ENCODE assay signal across 8 cellular contexts in the genomic region with DNA sequence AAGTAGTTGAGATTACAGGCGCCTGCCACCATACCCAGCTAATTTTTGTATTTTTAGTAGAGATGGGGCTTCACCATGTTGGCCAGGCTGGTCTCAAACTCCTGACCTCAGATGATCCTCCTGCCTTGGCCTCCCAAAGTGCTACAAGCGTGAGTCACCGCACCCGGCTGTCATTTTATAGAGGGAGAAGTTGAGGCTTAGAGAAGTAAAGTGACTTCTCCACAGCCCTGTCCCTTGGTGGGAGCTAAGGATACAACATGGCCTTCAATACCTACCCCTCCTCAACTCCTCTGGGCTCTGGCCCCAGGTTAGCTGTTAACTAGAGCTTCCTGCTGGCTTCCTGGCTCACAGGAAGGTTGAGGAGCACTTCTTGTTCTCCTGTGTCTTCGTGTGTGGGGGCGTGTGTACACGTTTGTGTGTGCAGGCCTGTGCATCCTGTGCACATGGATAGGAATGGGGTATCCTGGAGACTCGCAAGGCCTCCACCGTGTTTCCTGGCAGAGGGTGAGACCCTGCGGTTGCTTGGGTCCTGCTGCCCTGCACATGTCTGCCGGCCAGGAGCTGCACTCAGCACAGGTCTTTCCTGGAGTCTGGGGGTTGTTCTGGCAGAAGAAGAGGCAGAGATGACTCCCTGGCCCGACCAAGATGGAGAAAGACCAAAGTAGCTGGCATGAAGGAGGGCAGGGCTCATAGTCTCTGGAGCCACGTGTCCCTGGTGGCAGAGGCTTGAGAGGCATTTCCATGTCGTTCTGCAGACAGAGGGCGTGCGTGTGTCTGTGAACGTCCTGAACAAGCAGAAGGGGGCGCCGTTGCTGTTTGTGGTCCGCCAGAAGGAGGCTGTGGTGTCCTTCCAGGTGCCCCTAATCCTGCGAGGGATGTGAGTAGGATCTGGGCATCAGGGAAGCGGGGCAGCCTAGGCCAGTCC. TPM values are rescaled to one million over a fixed set of nuclear protein-coding genes. Genes with fewer than 3 reads are reported as not detected.
DNase-seq lines count a peak whose midpoint lies in the region; ATAC-seq and TF ChIP-seq lines count a peak whose summit lies in the region.

No MANE protein-coding gene starts in this region.

- TF ChIP-seq CTCF in cardiac muscle cell (IDR thresholded peaks at IDR 0.05; ENCODE audit: low read depth, low read length) (peak; percentile 59), endodermal cell (conservative IDR thresholded peaks at IDR 0.05) (peak; percentile 97)

- intact Hi-C loops in Right ventricle myocardium inferior (cut with DNase I), result no loop called here

- no peaks in the 10 kb centered on the region for H3K27me3 Mint-ChIP-seq in activated CD8-positive, alpha-beta T cell treated with anti-CD3 and anti-CD28 coated beads, Interleukin-2, amount 10 ng/mL, durations not matched to agents 7 days and 5 days (ENCODE audit: low read depth)
- H3K27me3 Mint-ChIP-seq in endodermal cell (ENCODE audit: insufficient read depth), result peaks cover 2% of the 10 kb centered on the region
- no peaks in the 10 kb centered on the region for H3K27me3 Mint-ChIP-seq in stimulated activated memory B cell treated with anti-CD40 and anti-IgM and Interleukin-4, amounts not matched to agents 10 μg/mL and 1 μg/mL and 100 μg/mL, for 72 hours

- ATAC-seq in Right ventricle myocardium inferior (no peak), GM21526 (IDR thresholded peaks at IDR 0.05; ENCODE audit: low FRiP score, unreplicated experiment) (no peak)
- ATAC-seq in activated CD8-positive, alpha-beta T cell treated with anti-CD3 and anti-CD28 coated beads, Interleukin-2, amount 10 ng/mL, durations not matched to agents 7 days and 5 days, result peak; percentile 24
- ATAC-seq in stimulated activated memory B cell treated with anti-CD40 and anti-IgM and Interleukin-4, amounts not matched to agents 10 μg/mL and 1 μg/mL and 100 μg/mL, for 72 hours, result peak; percentile 35

- peak; percentile 81 to 84 for DNase-seq in cardiac muscle cell (ENCODE audit: low read depth in 1 of 2, low spot score in 1 of 2)
- no peak for DNase-seq in Right ventricle myocardium inferior (ENCODE audit: missing footprints)
- DNase-seq in NCI-H460 (ENCODE audit: extremely low read depth, low read depth), result peak; percentile 38
- DNase-seq in activated CD8-positive, alpha-beta T cell treated with anti-CD3 and anti-CD28 coated beads, Interleukin-2, amount 10 ng/mL, durations not matched to agents 7 days and 5 days, result peak; percentile 75
- peak; percentile 97 for DNase-seq in endodermal cell

- 61 to 67% methylated on average over 18 to 21 of the region's 22 CpGs for WGBS in endodermal cell (ENCODE audit: insufficient coverage in 1 of 2, insufficient read length in 1 of 2), 2 experiments

- H3K9me3 Mint-ChIP-seq in activated CD8-positive, alpha-beta T cell treated with anti-CD3 and anti-CD28 coated beads, Interleukin-2, amount 10 ng/mL, durations not matched to agents 7 days and 5 days (ENCODE audit: insufficient read depth), result no peaks in the 10 kb centered on the region
- H3K9me3 Mint-ChIP-seq in endodermal cell, result no peaks in the 10 kb centered on the region
- H3K9me3 Mint-ChIP-seq in stimulated activated memory B cell treated with anti-CD40 and anti-IgM and Interleukin-4, amounts not matched to agents 10 μg/mL and 1 μg/mL and 100 μg/mL, for 72 hours, result no peaks in the 10 kb centered on the region

- H3K4me3 ChIP-seq in cardiac muscle cell (no peak overlapping the region), endodermal cell (ENCODE audit: low read length) (no peak overlapping the region), mucosa of rectum (ENCODE audit: low read length in 2 of 2) (peak overlapping the region; percentile 4 to 50)

- H3K9ac ChIP-seq in endodermal cell (ENCODE audit: extremely low read depth, low read length, poor library complexity, severe bottlenecking) (no peak overlapping the region), mucosa of rectum (ENCODE audit: low read depth in 1 of 2, low read length in 2 of 2) (peak overlapping the region in 1 of 2 donors; percentile 5)

- CTCF ChIA-PET in activated CD8-positive, alpha-beta T cell treated with anti-CD3 and anti-CD28 coated beads, Interleukin-2, amount 10 ng/mL, durations not matched to agents 7 days and 5 days (lab: Charles Lee), result interaction anchor here (0.6 to 7.8 kb wide), 20 partner anchors 9 to 445 kb away, joined by 3 to 124 read pairs (median 4); a partner anchor contains a TSS

- H3K27ac ChIP-seq in cardiac muscle cell (no peak overlapping the region), endodermal cell (ENCODE audit: low read depth, low read length) (no peak overlapping the region), mucosa of rectum (ENCODE audit: low read depth in 2 of 2, low read length in 2 of 2) (peak overlapping the region in 1 of 2 donors; percentile 26)

- peaks cover 2% of the 10 kb centered on the region for H3K36me3 Mint-ChIP-seq in activated CD8-positive, alpha-beta T cell treated with anti-CD3 and anti-CD28 coated beads, Interleukin-2, amount 10 ng/mL, durations not matched to agents 7 days and 5 days (ENCODE audit: low read depth)
- H3K36me3 Mint-ChIP-seq in endodermal cell (ENCODE audit: low read depth), result peaks cover 24% of the 10 kb centered on the region
- H3K36me3 Mint-ChIP-seq in stimulated activated memory B cell treated with anti-CD40 and anti-IgM and Interleukin-4, amounts not matched to agents 10 μg/mL and 1 μg/mL and 100 μg/mL, for 72 hours, result peaks cover 28% of the 10 kb centered on the region

- peaks cover 32% of the 10 kb centered on the region for H3K4me1 Mint-ChIP-seq in activated CD8-positive, alpha-beta T cell treated with anti-CD3 and anti-CD28 coated beads, Interleukin-2, amount 10 ng/mL, durations not matched to agents 7 days and 5 days (ENCODE audit: low read depth)
- H3K4me1 Mint-ChIP-seq in endodermal cell, result peaks cover 22% of the 10 kb centered on the region
- peaks cover 56% of the 10 kb centered on the region for H3K4me1 Mint-ChIP-seq in stimulated activated memory B cell treated with anti-CD40 and anti-IgM and Interleukin-4, amounts not matched to agents 10 μg/mL and 1 μg/mL and 100 μg/mL, for 72 hours

- H3K27ac Mint-ChIP-seq in activated CD8-positive, alpha-beta T cell treated with anti-CD3 and anti-CD28 coated beads, Interleukin-2, amount 10 ng/mL, durations not matched to agents 7 days and 5 days, result peak overlapping the region; percentile 62
- H3K27ac Mint-ChIP-seq in endodermal cell, result peak overlapping the region; percentile 39
- peak overlapping the region; percentile 87 for H3K27ac Mint-ChIP-seq in stimulated activated memory B cell treated with anti-CD40 and anti-IgM and Interleukin-4, amounts not matched to agents 10 μg/mL and 1 μg/mL and 100 μg/mL, for 72 hours

- no peaks in the 10 kb centered on the region for H3K27me3 ChIP-seq in cardiac muscle cell
- H3K27me3 ChIP-seq in endodermal cell (ENCODE audit: control insufficient read depth, insufficient read depth, low read length, poor library complexity, severe bottlenecking), result no peaks in the 10 kb centered on the region
- H3K27me3 ChIP-seq in mucosa of rectum (ENCODE audit: control insufficient read depth in 2 of 2, insufficient read depth in 2 of 2, low read length in 2 of 2), result no peaks in the 10 kb centered on the region

- H3K9me3 ChIP-seq in cardiac muscle cell (ENCODE audit: low read depth) (no peaks in the 10 kb centered on the region), endodermal cell (ENCODE audit: control insufficient read depth, low read length) (no peaks in the 10 kb centered on the region), mucosa of rectum (ENCODE audit: control insufficient read depth in 2 of 2, low read length in 2 of 2) (no peaks in the 10 kb centered on the region)

- H3K36me3 ChIP-seq in cardiac muscle cell (peaks cover 6% of the 10 kb centered on the region), endodermal cell (ENCODE audit: control insufficient read depth, insufficient read depth, low read length) (peaks cover 34% of the 10 kb centered on the region), mucosa of rectum (ENCODE audit: control insufficient read depth in 2 of 2, insufficient read depth in 2 of 2, low read length in 2 of 2) (peaks cover 10 to 18% of the 10 kb centered on the region in 2 donors)

- peaks cover 15% of the 10 kb centered on the region for H3K4me1 ChIP-seq in cardiac muscle cell (ENCODE audit: low read depth)
- no peaks in the 10 kb centered on the region for H3K4me1 ChIP-seq in endodermal cell (ENCODE audit: control insufficient read depth, insufficient read depth, low read length)
- H3K4me1 ChIP-seq in mucosa of rectum (ENCODE audit: control insufficient read depth in 2 of 2, insufficient read depth in 2 of 2, low read length in 2 of 2), result peaks cover 29 to 42% of the 10 kb centered on the region in 2 donors

- POLR2A ChIA-PET in activated CD8-positive, alpha-beta T cell treated with anti-CD3 and anti-CD28 coated beads, Interleukin-2, amount 10 ng/mL, durations not matched to agents 7 days and 5 days (lab: Charles Lee), result interaction anchor here (0.8 to 2.8 kb wide), 5 partner anchors 37 to 50 kb away, joined by 3 to 32 read pairs (median 4); a partner anchor contains a TSS

- H3K4me3 Mint-ChIP-seq in activated CD8-positive, alpha-beta T cell treated with anti-CD3 and anti-CD28 coated beads, Interleukin-2, amount 10 ng/mL, durations not matched to agents 7 days and 5 days, result peak overlapping the region; percentile 31
- peak overlapping the region; percentile 87 for H3K4me3 Mint-ChIP-seq in endodermal cell
- H3K4me3 Mint-ChIP-seq in stimulated activated memory B cell treated with anti-CD40 and anti-IgM and Interleukin-4, amounts not matched to agents 10 μg/mL and 1 μg/mL and 100 μg/mL, for 72 hours, result peak overlapping the region; percentile 92

RNA-seq across cellular contexts. Expression of a gene that starts 2.4 kb away (rescaled TPM):
- total RNA-seq in cardiac muscle cell, result 27.1 and 32.9 TPM in 2 replicates
- 10.3 and 16.1 TPM in 2 replicates for polyA plus RNA-seq in cardiac muscle cell
- total RNA-seq in Right ventricle myocardium inferior, result 26.1 TPM
- total RNA-seq in NCI-H460 (2014; rRNA removed; shearing (Covaris generic)), result 10.2 and 10.7 TPM in 2 replicates
- polyA plus RNA-seq in NCI-H460 (2014; cell fraction: nucleus; rRNA removed), result 11.1 and 15.7 TPM in 2 replicates
- total RNA-seq in activated CD8-positive, alpha-beta T cell treated with anti-CD3 and anti-CD28 coated beads, Interleukin-2, amount 10 ng/mL, durations not matched to agents 7 days and 5 days, result 10 to 100 TPM; 20.2 to 23.6 TPM
- total RNA-seq in endodermal cell, result 10 to 100 TPM; 39.3 to 43.0 TPM
- polyA plus RNA-seq in endodermal cell (2013, experiment 1 of 2), result 23.7 TPM
- 21.9 TPM for polyA plus RNA-seq in endodermal cell (2013, experiment 2 of 2)

RNA-seq across cellular contexts. Expression of a gene that starts 18.2 kb away (rescaled TPM):
- total RNA-seq in cardiac muscle cell (82.5 and 1,828 TPM in 2 replicates), Right ventricle myocardium inferior (122 TPM), endodermal cell (100 to 1,000 TPM; 228 to 412 TPM)
- polyA plus RNA-seq in cardiac muscle cell, result 65.2 and 1,052 TPM in 2 replicates
- 1.8 and 2.3 TPM in 2 replicates for total RNA-seq in NCI-H460 (2014; rRNA removed; shearing (Covaris generic))
- 5.4 and 5.5 TPM in 2 replicates for polyA plus RNA-seq in NCI-H460 (2014; cell fraction: nucleus; rRNA removed)
- total RNA-seq in activated CD8-positive, alpha-beta T cell treated with anti-CD3 and anti-CD28 coated beads, Interleukin-2, amount 10 ng/mL, durations not matched to agents 7 days and 5 days, result 1 to 10 TPM; 2.4 to 2.6 TPM
- polyA plus RNA-seq in endodermal cell (2013, experiment 1 of 2), result 375 TPM
- polyA plus RNA-seq in endodermal cell (2013, experiment 2 of 2), result 542 TPM

RNA-seq across cellular contexts. Expression of a gene that starts 36.8 kb away (rescaled TPM):
- total RNA-seq in cardiac muscle cell, result 58.7 and 71.8 TPM in 2 replicates
- 25.6 and 25.8 TPM in 2 replicates for polyA plus RNA-seq in cardiac muscle cell
- 52.3 TPM for total RNA-seq in Right ventricle myocardium inferior
- 87.8 and 97.4 TPM in 2 replicates for total RNA-seq in NCI-H460 (2014; rRNA removed; shearing (Covaris generic))
- polyA plus RNA-seq in NCI-H460 (2014; cell fraction: nucleus; rRNA removed), result 24.4 and 32.3 TPM in 2 replicates
- total RNA-seq in activated CD8-positive, alpha-beta T cell treated with anti-CD3 and anti-CD28 coated beads, Interleukin-2, amount 10 ng/mL, durations not matched to agents 7 days and 5 days, result 10 to 100 TPM; 56.5 to 60.0 TPM
- total RNA-seq in endodermal cell, result 100 to 1,000 TPM; 114 to 115 TPM
- polyA plus RNA-seq in endodermal cell (2013, experiment 1 of 2), result 70.0 TPM
- polyA plus RNA-seq in endodermal cell (2013, experiment 2 of 2), result 63.5 TPM

RNA-seq across cellular contexts. Expression of a gene that starts 51.0 kb away (rescaled TPM):
- total RNA-seq in cardiac muscle cell, result 43.6 and 46.6 TPM in 2 replicates
- 31.6 and 31.7 TPM in 2 replicates for polyA plus RNA-seq in cardiac muscle cell
- total RNA-seq in Right ventricle myocardium inferior, result 26.7 TPM
- 8.4 and 9.6 TPM in 2 replicates for total RNA-seq in NCI-H460 (2014; rRNA removed; shearing (Covaris generic))
- polyA plus RNA-seq in NCI-H460 (2014; cell fraction: nucleus; rRNA removed), result 50.2 and 56.5 TPM in 2 replicates
- total RNA-seq in activated CD8-positive, alpha-beta T cell treated with anti-CD3 and anti-CD28 coated beads, Interleukin-2, amount 10 ng/mL, durations not matched to agents 7 days and 5 days, result 100 to 1,000 TPM; 160 to 161 TPM
- 10 to 100 TPM; 56.5 to 58.6 TPM for total RNA-seq in endodermal cell
- 27.4 TPM for polyA plus RNA-seq in endodermal cell (2013, experiment 1 of 2)
- 21.1 TPM for polyA plus RNA-seq in endodermal cell (2013, experiment 2 of 2)

RNA-seq across cellular contexts. Expression of a gene that starts 51.5 kb away (rescaled TPM):
- total RNA-seq in cardiac muscle cell (14.1 and 20.0 TPM in 2 replicates), Right ventricle myocardium inferior (17.3 TPM), endodermal cell (10 to 100 TPM; 46.4 to 51.1 TPM)
- 13.8 and 24.6 TPM in 2 replicates for polyA plus RNA-seq in cardiac muscle cell
- total RNA-seq in NCI-H460 (2014; rRNA removed; shearing (Covaris generic)), result 10.9 and 12.3 TPM in 2 replicates
- polyA plus RNA-seq in NCI-H460 (2014; cell fraction: nucleus; rRNA removed), result 4.0 and 4.8 TPM in 2 replicates
- 10 to 100 TPM; 19.5 to 21.2 TPM for total RNA-seq in activated CD8-positive, alpha-beta T cell treated with anti-CD3 and anti-CD28 coated beads, Interleukin-2, amount 10 ng/mL, durations not matched to agents 7 days and 5 days
- polyA plus RNA-seq in endodermal cell (2013, experiment 1 of 2), result 35.7 TPM
- 37.2 TPM for polyA plus RNA-seq in endodermal cell (2013, experiment 2 of 2)

Comparison
In these comparisons a context has a peak if more than half of its experiments do, and no peak if none do; other contexts are left out.
1. H3K4me3 ChIP-seq: peak in mucosa of rectum (2 of 2); none in cardiac muscle cell (single experiment) and endodermal cell (single experiment).
2. ATAC-seq: peak in activated CD8-positive, alpha-beta T cell treated with anti-CD3 and anti-CD28 coated beads, Interleukin-2, amount 10 ng/mL, durations not matched to agents 7 days and 5 days (single experiment) and stimulated activated memory B cell treated with anti-CD40 and anti-IgM and Interleukin-4, amounts not matched to agents 10 μg/mL and 1 μg/mL and 100 μg/mL, for 72 hours (single experiment); none in Right ventricle myocardium inferior (single experiment) and GM21526 (single experiment).
3. H3K4me3 Mint-ChIP-seq: peak in every context shown above with its lines; median percentile 92 in stimulated activated memory B cell treated with anti-CD40 and anti-IgM and Interleukin-4, amounts not matched to agents 10 μg/mL and 1 μg/mL and 100 μg/mL, for 72 hours; 87 in endodermal cell; 31 in activated CD8-positive, alpha-beta T cell treated with anti-CD3 and anti-CD28 coated beads, Interleukin-2, amount 10 ng/mL, durations not matched to agents 7 days and 5 days.
4. RNA of a gene that starts 18.2 kb away (total RNA-seq): 228 to 412 TPM in endodermal cell, 122 TPM in Right ventricle myocardium inferior (single experiment) and 82.5 to 1,828 TPM in cardiac muscle cell; 2.4 to 2.6 TPM in activated CD8-positive, alpha-beta T cell treated with anti-CD3 and anti-CD28 coated beads, Interleukin-2, amount 10 ng/mL, durations not matched to agents 7 days and 5 days and 1.8 to 2.3 TPM in NCI-H460; every median in the first group is over 10 times any median in the second.
5. Peak in every context shown above with its lines, with median percentiles within 50 percentile points of each other: H3K27ac Mint-ChIP-seq.